Comparison of ENCODE assay signal across 2 cellular contexts in the genomic region with DNA sequence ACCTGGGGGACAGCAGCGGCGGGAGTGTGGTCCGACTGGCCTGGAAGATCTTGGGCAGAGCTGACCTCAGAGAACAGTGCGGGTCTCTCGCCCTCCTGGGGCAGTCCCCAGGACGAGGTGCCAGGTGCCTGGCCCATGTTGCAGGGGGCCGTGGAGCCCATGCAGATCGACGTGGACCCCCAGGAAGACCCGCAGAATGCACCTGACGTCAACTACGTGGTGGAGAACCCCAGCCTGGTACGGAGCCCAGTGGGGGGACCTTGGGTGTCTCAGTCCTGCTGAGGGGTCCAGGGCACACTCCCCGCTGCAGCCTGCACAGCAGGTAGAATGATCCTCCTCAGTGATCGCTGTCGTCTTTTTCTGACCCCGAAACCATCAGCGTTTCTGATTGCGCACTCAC.
TF ChIP-seq lines count a peak whose summit lies in the region.

No MANE protein-coding gene starts in this region.

TF ChIP-seq in SK-N-SH, 30 proteins besides CTCF, POLR2A, EP300 and RAD21 (continued from another document):
- TF ChIP-seq, protein P1, sequence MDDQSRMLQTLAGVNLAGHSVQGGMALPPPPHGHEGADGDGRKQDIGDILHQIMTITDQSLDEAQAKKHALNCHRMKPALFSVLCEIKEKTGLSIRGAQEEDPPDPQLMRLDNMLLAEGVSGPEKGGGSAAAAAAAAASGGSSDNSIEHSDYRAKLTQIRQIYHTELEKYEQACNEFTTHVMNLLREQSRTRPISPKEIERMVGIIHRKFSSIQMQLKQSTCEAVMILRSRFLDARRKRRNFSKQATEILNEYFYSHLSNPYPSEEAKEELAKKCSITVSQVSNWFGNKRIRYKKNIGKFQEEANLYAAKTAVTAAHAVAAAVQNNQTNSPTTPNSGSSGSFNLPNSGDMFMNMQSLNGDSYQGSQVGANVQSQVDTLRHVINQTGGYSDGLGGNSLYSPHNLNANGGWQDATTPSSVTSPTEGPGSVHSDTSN (IDR thresholded peaks at IDR 0.05) = no peak
- no peak for TF ChIP-seq SMC3 (IDR thresholded peaks at IDR 0.05; ENCODE audit: low read depth, low read length)

TF ChIP-seq in SK-N-SH treated with all-trans-retinoic acid at 6 μM for 48 hours, 23 proteins besides CTCF, POLR2A, EP300 and RAD21:
- TF ChIP-seq, protein P2, sequence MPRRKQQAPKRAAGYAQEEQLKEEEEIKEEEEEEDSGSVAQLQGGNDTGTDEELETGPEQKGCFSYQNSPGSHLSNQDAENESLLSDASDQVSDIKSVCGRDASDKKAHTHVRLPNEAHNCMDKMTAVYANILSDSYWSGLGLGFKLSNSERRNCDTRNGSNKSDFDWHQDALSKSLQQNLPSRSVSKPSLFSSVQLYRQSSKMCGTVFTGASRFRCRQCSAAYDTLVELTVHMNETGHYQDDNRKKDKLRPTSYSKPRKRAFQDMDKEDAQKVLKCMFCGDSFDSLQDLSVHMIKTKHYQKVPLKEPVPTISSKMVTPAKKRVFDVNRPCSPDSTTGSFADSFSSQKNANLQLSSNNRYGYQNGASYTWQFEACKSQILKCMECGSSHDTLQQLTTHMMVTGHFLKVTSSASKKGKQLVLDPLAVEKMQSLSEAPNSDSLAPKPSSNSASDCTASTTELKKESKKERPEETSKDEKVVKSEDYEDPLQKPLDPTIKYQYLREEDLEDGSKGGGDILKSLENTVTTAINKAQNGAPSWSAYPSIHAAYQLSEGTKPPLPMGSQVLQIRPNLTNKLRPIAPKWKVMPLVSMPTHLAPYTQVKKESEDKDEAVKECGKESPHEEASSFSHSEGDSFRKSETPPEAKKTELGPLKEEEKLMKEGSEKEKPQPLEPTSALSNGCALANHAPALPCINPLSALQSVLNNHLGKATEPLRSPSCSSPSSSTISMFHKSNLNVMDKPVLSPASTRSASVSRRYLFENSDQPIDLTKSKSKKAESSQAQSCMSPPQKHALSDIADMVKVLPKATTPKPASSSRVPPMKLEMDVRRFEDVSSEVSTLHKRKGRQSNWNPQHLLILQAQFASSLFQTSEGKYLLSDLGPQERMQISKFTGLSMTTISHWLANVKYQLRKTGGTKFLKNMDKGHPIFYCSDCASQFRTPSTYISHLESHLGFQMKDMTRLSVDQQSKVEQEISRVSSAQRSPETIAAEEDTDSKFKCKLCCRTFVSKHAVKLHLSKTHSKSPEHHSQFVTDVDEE (CRISPR knock-in tag; IDR thresholded peaks at IDR 0.05) = no peak
- TF ChIP-seq, protein P3, sequence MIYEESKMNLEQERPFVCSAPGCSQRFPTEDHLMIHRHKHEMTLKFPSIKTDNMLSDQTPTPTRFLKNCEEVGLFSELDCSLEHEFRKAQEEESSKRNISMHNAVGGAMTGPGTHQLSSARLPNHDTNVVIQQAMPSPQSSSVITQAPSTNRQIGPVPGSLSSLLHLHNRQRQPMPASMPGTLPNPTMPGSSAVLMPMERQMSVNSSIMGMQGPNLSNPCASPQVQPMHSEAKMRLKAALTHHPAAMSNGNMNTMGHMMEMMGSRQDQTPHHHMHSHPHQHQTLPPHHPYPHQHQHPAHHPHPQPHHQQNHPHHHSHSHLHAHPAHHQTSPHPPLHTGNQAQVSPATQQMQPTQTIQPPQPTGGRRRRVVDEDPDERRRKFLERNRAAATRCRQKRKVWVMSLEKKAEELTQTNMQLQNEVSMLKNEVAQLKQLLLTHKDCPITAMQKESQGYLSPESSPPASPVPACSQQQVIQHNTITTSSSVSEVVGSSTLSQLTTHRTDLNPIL (CRISPR knock-in tag; IDR thresholded peaks at IDR 0.05; ENCODE audit: low read depth) = no peak
- no peak for TF ChIP-seq GLIS3 (CRISPR knock-in tag; IDR thresholded peaks at IDR 0.05)
- TF ChIP-seq, protein P4, sequence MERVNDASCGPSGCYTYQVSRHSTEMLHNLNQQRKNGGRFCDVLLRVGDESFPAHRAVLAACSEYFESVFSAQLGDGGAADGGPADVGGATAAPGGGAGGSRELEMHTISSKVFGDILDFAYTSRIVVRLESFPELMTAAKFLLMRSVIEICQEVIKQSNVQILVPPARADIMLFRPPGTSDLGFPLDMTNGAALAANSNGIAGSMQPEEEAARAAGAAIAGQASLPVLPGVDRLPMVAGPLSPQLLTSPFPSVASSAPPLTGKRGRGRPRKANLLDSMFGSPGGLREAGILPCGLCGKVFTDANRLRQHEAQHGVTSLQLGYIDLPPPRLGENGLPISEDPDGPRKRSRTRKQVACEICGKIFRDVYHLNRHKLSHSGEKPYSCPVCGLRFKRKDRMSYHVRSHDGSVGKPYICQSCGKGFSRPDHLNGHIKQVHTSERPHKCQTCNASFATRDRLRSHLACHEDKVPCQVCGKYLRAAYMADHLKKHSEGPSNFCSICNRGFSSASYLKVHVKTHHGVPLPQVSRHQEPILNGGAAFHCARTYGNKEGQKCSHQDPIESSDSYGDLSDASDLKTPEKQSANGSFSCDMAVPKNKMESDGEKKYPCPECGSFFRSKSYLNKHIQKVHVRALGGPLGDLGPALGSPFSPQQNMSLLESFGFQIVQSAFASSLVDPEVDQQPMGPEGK (CRISPR knock-in tag; IDR thresholded peaks at IDR 0.05; ENCODE audit: borderline replicate concordance) = no peak
- TF ChIP-seq ARNTL (CRISPR knock-in tag; IDR thresholded peaks at IDR 0.05; ENCODE audit: borderline replicate concordance, low read depth) = no peak
